In the genomic region with DNA sequence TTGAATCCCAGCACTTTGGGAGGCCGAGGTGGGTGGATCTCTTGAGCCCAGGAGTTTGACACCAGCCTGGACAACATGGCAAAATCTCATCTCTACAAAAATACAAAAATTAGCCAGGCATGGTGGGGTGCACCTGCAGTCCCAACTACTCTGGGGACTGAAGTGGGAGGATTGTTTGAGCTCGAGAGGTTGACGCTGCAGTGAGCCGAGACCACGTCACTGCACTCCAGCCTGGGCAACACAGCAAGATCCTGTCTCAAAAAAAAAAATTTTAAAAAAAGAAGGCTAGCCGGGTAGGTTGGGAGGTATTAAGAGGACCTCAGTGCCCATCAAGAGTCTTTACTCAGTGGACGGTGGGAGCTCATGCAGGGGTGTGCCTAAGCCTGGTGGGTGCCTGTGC, we compare ENCODE assay signal across 7 cellular contexts. TPM values are rescaled to one million over a fixed set of nuclear protein-coding genes. Genes with fewer than 3 reads are reported as not detected.
"Had no signal": no experiment of that assay in that cellular context is flagged by ENCODE, and none has a peak within 500 bp of the region (broad histone marks: within the 10 kb centered on the region; RNA-seq: fewer than 3 reads in every experiment).

No MANE protein-coding gene starts in this region.

- ATAC-seq: GM12878 had no signal

- DNase-seq: GF-D8 had no signal

- FAIRE-seq: G401.6, GM12878, GM12891, GM12892, GM18507, GM19239 had no signal

- H3K4me3 ChIP-seq: GM12878 had no signal

RNA-seq across cellular contexts. Expression of a gene that starts 3.8 kb away (rescaled TPM):
- total RNA-seq: GM12878 had no signal
- polyA plus RNA-seq: GM12878 had no signal
